In the genomic region with DNA sequence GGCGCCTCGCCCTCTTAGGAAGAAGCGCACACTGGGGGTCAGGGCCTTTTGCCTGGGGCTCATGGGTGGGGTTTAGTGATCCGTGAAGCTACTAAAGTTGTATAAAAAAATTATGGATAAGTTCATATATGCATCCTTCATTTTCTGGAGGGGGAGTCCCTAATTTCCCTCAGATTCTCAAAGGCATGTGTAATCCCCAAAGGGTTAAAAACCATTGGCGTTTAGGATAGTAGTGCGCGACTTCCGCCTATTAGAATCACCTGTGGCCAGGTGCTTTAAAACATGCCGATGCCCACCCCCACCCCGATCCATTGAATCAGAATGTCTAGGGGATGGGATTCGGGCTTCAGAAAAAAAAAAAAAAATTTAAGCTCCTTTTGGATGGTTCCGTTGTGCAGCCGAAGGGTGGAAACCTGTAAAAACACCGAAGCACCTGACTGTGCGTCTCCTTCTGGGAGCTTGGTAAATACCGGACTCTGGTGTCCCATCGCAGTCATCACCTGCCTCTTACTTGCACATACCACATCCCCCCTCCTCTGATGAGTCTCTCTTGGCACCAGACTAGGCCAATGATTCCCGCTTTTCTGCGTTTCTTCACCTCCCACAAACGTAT, we compare ENCODE assay signal across 8 cellular contexts. TPM values are rescaled to one million over a fixed set of nuclear protein-coding genes. Genes with fewer than 3 reads are reported as not detected.
A peak's percentile ranks its signal among the peaks of the same experiment; 100 is the strongest.
DNase-seq lines count a peak whose midpoint lies in the region; ATAC-seq and TF ChIP-seq lines count a peak whose summit lies in the region.

No MANE protein-coding gene starts in this region.

- intact Hi-C loops in right lobe of liver (cut with DNase I) = no loop called here

- peaks cover 0 to under 1% (median 0%) of the 10 kb centered on the region in 11 experiments; a peak in 2 of 22 replicates for H3K9me3 ChIP-seq in BLaER1 treated with 17β-estradiol and CSF1 and Interleukin-3, amounts not matched to agents 10 nM and 100 nM (replicated peaks in 1 of 11)
- H3K9me3 ChIP-seq in right lobe of liver (no peaks in the 10 kb centered on the region), thymus (ENCODE audit: control insufficient read depth) (no peaks in the 10 kb centered on the region)

- 19% methylated on average over 20 of the region's 20 CpGs for WGBS in right lobe of liver (ENCODE audit: insufficient coverage, low coverage, low lambda C conversion rate, missing lambda C conversion rate)
- WGBS in thymus = 25% methylated on average over 20 of the region's 20 CpGs

- H3K9ac ChIP-seq in BLaER1 treated with 17β-estradiol and CSF1 and Interleukin-3, amounts not matched to agents 10 nM and 100 nM = peak overlapping the region; percentile 79 to 98 (median 88)

- peak overlapping the region; percentile 72 to 97 (median 80) for H3K4me3 ChIP-seq in BLaER1 treated with 17β-estradiol and CSF1 and Interleukin-3, amounts not matched to agents 10 nM and 100 nM
- peak overlapping the region; percentile 74 for H3K4me3 ChIP-seq in brain microvascular endothelial cell (ENCODE audit: low read depth, low read length)
- H3K4me3 ChIP-seq in right lobe of liver = peak overlapping the region; percentile 78 to 81 (median 79)
- H3K4me3 ChIP-seq in thymus (ENCODE audit: low read length) = peak overlapping the region; percentile 96

- H3K4me2 ChIP-seq in BLaER1 treated with 17β-estradiol and CSF1 and Interleukin-3, amounts not matched to agents 10 nM and 100 nM = peak overlapping the region; percentile 79 to 97 (median 87)

- ATAC-seq in HG03432 (IDR thresholded peaks at IDR 0.05; ENCODE audit: unreplicated experiment) (peak; percentile 24), right lobe of liver (peak in 1 of 4 donors; percentile 5), GM21717 (IDR thresholded peaks at IDR 0.05; ENCODE audit: unreplicated experiment) (no peak)

- no peak for TF ChIP-seq CTCF in brain microvascular endothelial cell (IDR thresholded peaks at IDR 0.05; ENCODE audit: low read depth, low read length, missing control alignments)
- no peak for TF ChIP-seq CTCF in right lobe of liver (IDR thresholded peaks at IDR 0.05)

- no peaks in the 10 kb centered on the region for H3K27me3 ChIP-seq in BLaER1 treated with 17β-estradiol and CSF1 and Interleukin-3, amounts not matched to agents 10 nM and 100 nM
- H3K27me3 ChIP-seq in brain microvascular endothelial cell (replicated peaks) = no peaks in the 10 kb centered on the region
- no peaks in the 10 kb centered on the region for H3K27me3 ChIP-seq in right lobe of liver
- H3K27me3 ChIP-seq in thymus (ENCODE audit: control insufficient read depth, insufficient read depth) = no peaks in the 10 kb centered on the region

- H4K20me1 ChIP-seq in BLaER1 treated with 17β-estradiol and CSF1 and Interleukin-3, amounts not matched to agents 10 nM and 100 nM = no peaks in the 10 kb centered on the region

- H3K27ac ChIP-seq in BLaER1 treated with 17β-estradiol and CSF1 and Interleukin-3, amounts not matched to agents 10 nM and 100 nM = peak overlapping the region; percentile 76 to 95 (median 87)
- peak overlapping the region; percentile 62 for H3K27ac ChIP-seq in brain microvascular endothelial cell
- H3K27ac ChIP-seq in right lobe of liver = peak overlapping the region; percentile 39 to 73 (median 65)
- peak overlapping the region; percentile 84 for H3K27ac ChIP-seq in thymus (ENCODE audit: low read depth)

- DNase-seq in brain microvascular endothelial cell = no peak
- no peak for DNase-seq in right lobe of liver
- no peak for DNase-seq in DMS 273 treated with DMSO at 0.1 percent for 48 hours (lab: John Stamatoyannopoulos, UW)
- DNase-seq in germinal center (ENCODE audit: low spot score) = no peak

- in situ Hi-C loops in brain microvascular endothelial cell (cut with HindIII; ENCODE audit: low pct_ligation_motif_present, low sequenced_read_pairs) = no loop called here

- H3K36me3 ChIP-seq in BLaER1 treated with 17β-estradiol and CSF1 and Interleukin-3, amounts not matched to agents 10 nM and 100 nM = peaks cover 0 to 23% (median 11%) of the 10 kb centered on the region in 11 experiments; a peak in 12 of 22 replicates
- H3K36me3 ChIP-seq in brain microvascular endothelial cell (replicated peaks) = peaks cover 5% of the 10 kb centered on the region
- H3K36me3 ChIP-seq in right lobe of liver = no peaks in the 10 kb centered on the region
- no peaks in the 10 kb centered on the region for H3K36me3 ChIP-seq in thymus (ENCODE audit: control insufficient read depth, insufficient read depth)

- H3K4me1 ChIP-seq in BLaER1 treated with 17β-estradiol and CSF1 and Interleukin-3, amounts not matched to agents 10 nM and 100 nM = peaks cover 33 to 75% (median 41%) of the 10 kb centered on the region in 10 experiments
- peaks cover 0 to 8% (median 0%) of the 10 kb centered on the region in 4 donors for H3K4me1 ChIP-seq in right lobe of liver
- peaks cover 6% of the 10 kb centered on the region for H3K4me1 ChIP-seq in thymus (ENCODE audit: control insufficient read depth, insufficient read depth, low read length)

- no peak for TF ChIP-seq POLR2A in right lobe of liver (IDR thresholded peaks at IDR 0.05)

RNA-seq across cellular contexts. Expression of gene APH1B, which starts 0.6 kb away (rescaled TPM):
- total RNA-seq in right lobe of liver = 1 to 10 TPM; 2.2 to 7.4 (median 4.7) TPM
- 9.5 TPM for polyA plus RNA-seq in thymus
